16 cellular contexts compared by ENCODE assay signal in the genomic region with DNA sequence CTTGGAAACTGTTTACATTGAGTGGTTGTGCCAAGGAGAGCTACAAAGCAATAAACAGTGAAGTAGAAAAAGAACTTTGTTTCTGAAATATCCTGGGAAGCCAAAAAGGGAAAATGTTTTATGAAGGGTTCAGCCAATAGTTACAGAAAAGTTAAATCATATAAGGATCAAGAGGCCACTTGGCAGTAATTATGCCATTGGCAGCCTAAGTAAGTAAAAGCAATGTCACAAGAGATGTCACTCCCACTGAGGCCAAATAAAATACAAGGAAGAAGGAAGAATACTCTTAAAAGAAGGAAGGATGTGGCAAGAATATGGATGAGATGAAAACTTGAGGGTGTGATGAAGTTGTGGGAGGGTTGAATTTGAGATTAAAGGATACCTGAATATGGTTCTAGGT. TPM values are rescaled to one million over a fixed set of nuclear protein-coding genes. Genes with fewer than 3 reads are reported as not detected.
DNase-seq lines count a peak whose midpoint lies in the region; ATAC-seq lines count a peak whose summit lies in the region.
"Had no signal": no experiment of that assay in that cellular context is flagged by ENCODE, and none has a peak within 500 bp of the region (broad histone marks: within the 10 kb centered on the region; RNA-seq: fewer than 3 reads in every experiment).

No MANE protein-coding gene starts in this region.

- H3K9me3 Mint-ChIP-seq in activated CD4-positive, alpha-beta T cell treated with anti-CD3 and anti-CD28 coated beads, Interleukin-2, amount 10 ng/mL, durations not matched to agents 24 days and 14 days, result no peaks in the 10 kb centered on the region
- no peaks in the 10 kb centered on the region for H3K9me3 Mint-ChIP-seq in T-cell
- H3K9me3 Mint-ChIP-seq in central memory CD8-positive, alpha-beta T cell, result no peaks in the 10 kb centered on the region
- H3K9me3 Mint-ChIP-seq in stimulated activated effector memory CD8-positive, alpha-beta T cell treated with anti-CD3 and anti-CD28 coated beads, Interleukin-12 subunit alpha, Interleukin-12 subunit beta, amount 100 ng/mL, for 72 hours, result no peaks in the 10 kb centered on the region
- H3K9me3 Mint-ChIP-seq: H9 had no signal

- POLR2A ChIA-PET in T-cell (lab: Charles Lee), result interaction anchor here in 1 of 2 donors (0.6 kb wide), 1 partner anchor 1113 kb away, joined by 4 read pairs; no protein-coding TSS in a partner anchor

- no peak overlapping the region for H3K14ac ChIP-seq in trophoblast cell (ENCODE audit: low read length)

- intact Hi-C loops in activated CD4-positive, alpha-beta T cell treated with anti-CD3 and anti-CD28 coated beads, Interleukin-2, amount 10 ng/mL, durations not matched to agents 24 days and 14 days (cut with micrococcal nuclease), result no loop called here

- peak overlapping the region; percentile 17 for H3K27ac Mint-ChIP-seq in activated CD4-positive, alpha-beta T cell treated with anti-CD3 and anti-CD28 coated beads, Interleukin-2, amount 10 ng/mL, durations not matched to agents 24 days and 14 days
- peak overlapping the region; percentile 12 to 26 for H3K27ac Mint-ChIP-seq in T-cell
- peak overlapping the region; percentile 16 for H3K27ac Mint-ChIP-seq in central memory CD8-positive, alpha-beta T cell (ENCODE audit: low read depth)
- H3K27ac Mint-ChIP-seq in stimulated activated effector memory CD8-positive, alpha-beta T cell treated with anti-CD3 and anti-CD28 coated beads, Interleukin-12 subunit alpha, Interleukin-12 subunit beta, amount 100 ng/mL, for 72 hours, result peak overlapping the region; percentile 16
- H3K27ac Mint-ChIP-seq: H9 had no signal

- peaks cover 47% of the 10 kb centered on the region for H3K36me3 Mint-ChIP-seq in activated CD4-positive, alpha-beta T cell treated with anti-CD3 and anti-CD28 coated beads, Interleukin-2, amount 10 ng/mL, durations not matched to agents 24 days and 14 days (ENCODE audit: low read depth)
- peaks cover 59% of the 10 kb centered on the region for H3K36me3 Mint-ChIP-seq in T-cell
- H3K36me3 Mint-ChIP-seq in central memory CD8-positive, alpha-beta T cell (ENCODE audit: insufficient read depth), result peaks cover 53% of the 10 kb centered on the region
- peaks cover 100% of the 10 kb centered on the region for H3K36me3 Mint-ChIP-seq in stimulated activated effector memory CD8-positive, alpha-beta T cell treated with anti-CD3 and anti-CD28 coated beads, Interleukin-12 subunit alpha, Interleukin-12 subunit beta, amount 100 ng/mL, for 72 hours

- H3K4ac ChIP-seq in trophoblast cell (ENCODE audit: low read depth, low read length), result no peak overlapping the region

- no peak for DNase-seq in activated CD4-positive, alpha-beta T cell treated with anti-CD3 and anti-CD28 coated beads, Interleukin-2, amount 10 ng/mL, durations not matched to agents 24 days and 14 days
- no peak for DNase-seq in activated CD4-positive, alpha-beta T cell treated with anti-CD3 and anti-CD28 coated beads for 4 hours
- DNase-seq in T-cell (no peak), NCI-H526 (lab: John Stamatoyannopoulos, UW) (no peak), trophoblast cell (no peak), islet precursor cell (no peak)
- no peak for DNase-seq in central memory CD8-positive, alpha-beta T cell (ENCODE audit: low spot score in 2 of 2)
- no peak for DNase-seq in stimulated activated effector memory CD8-positive, alpha-beta T cell treated with anti-CD3 and anti-CD28 coated beads, Interleukin-12 subunit alpha, Interleukin-12 subunit beta, amount 100 ng/mL, for 72 hours (ENCODE audit: low spot score in 2 of 2)
- DNase-seq: AML-193, DMS153, DMS79 treated with DMSO at 0.1 percent for 48 hours, EL, GOT3, H9 had no signal

- no peak overlapping the region for H4K8ac ChIP-seq in trophoblast cell (ENCODE audit: low read depth, low read length)

- no peaks in the 10 kb centered on the region for H3K79me1 ChIP-seq in trophoblast cell (ENCODE audit: low read length)

- no peaks in the 10 kb centered on the region for H3K27me3 ChIP-seq in trophoblast cell (ENCODE audit: insufficient read depth, low read length)
- H3K27me3 ChIP-seq: BLaER1 had no signal

- H2AK5ac ChIP-seq in trophoblast cell (ENCODE audit: low read length), result no peak overlapping the region

- H2BK5ac ChIP-seq in trophoblast cell (ENCODE audit: low read depth, low read length, poor library complexity), result no peak overlapping the region

- H3K4me1 Mint-ChIP-seq in activated CD4-positive, alpha-beta T cell treated with anti-CD3 and anti-CD28 coated beads, Interleukin-2, amount 10 ng/mL, durations not matched to agents 24 days and 14 days, result peaks cover 2% of the 10 kb centered on the region
- H3K4me1 Mint-ChIP-seq in T-cell, result no peaks in the 10 kb centered on the region
- H3K4me1 Mint-ChIP-seq in central memory CD8-positive, alpha-beta T cell, result peaks cover 4% of the 10 kb centered on the region
- H3K4me1 Mint-ChIP-seq in stimulated activated effector memory CD8-positive, alpha-beta T cell treated with anti-CD3 and anti-CD28 coated beads, Interleukin-12 subunit alpha, Interleukin-12 subunit beta, amount 100 ng/mL, for 72 hours, result no peaks in the 10 kb centered on the region
- H3K4me1 Mint-ChIP-seq: H9 had no signal

- no peak overlapping the region for H3K4me3 ChIP-seq in trophoblast cell (ENCODE audit: low read depth, low read length)
- H3K4me3 ChIP-seq: BLaER1 had no signal

- no peak overlapping the region for H3K18ac ChIP-seq in trophoblast cell (ENCODE audit: low read length)

- no peaks in the 10 kb centered on the region for H3K4me1 ChIP-seq in trophoblast cell (ENCODE audit: control insufficient read depth in 1 of 2, insufficient read depth in 2 of 2, low read length in 2 of 2)
- H3K4me1 ChIP-seq: BLaER1 had no signal

- no peaks in the 10 kb centered on the region for H3K27me3 Mint-ChIP-seq in activated CD4-positive, alpha-beta T cell treated with anti-CD3 and anti-CD28 coated beads, Interleukin-2, amount 10 ng/mL, durations not matched to agents 24 days and 14 days
- H3K27me3 Mint-ChIP-seq in T-cell, result no peaks in the 10 kb centered on the region
- no peaks in the 10 kb centered on the region for H3K27me3 Mint-ChIP-seq in central memory CD8-positive, alpha-beta T cell

- H3K9me3 ChIP-seq in trophoblast cell (ENCODE audit: insufficient read depth, low read depth, low read length), result no peaks in the 10 kb centered on the region
- H3K9me3 ChIP-seq: BLaER1 had no signal

- H2BK12ac ChIP-seq in trophoblast cell (ENCODE audit: low read length), result no peak overlapping the region

- H3K79me2 ChIP-seq in trophoblast cell (ENCODE audit: control insufficient read depth, insufficient read depth, low read length, poor library complexity), result no peaks in the 10 kb centered on the region

- ATAC-seq in T-cell (replicated peaks in 1 of 4), result no peak
- no peak for ATAC-seq in central memory CD8-positive, alpha-beta T cell (replicated peaks; ENCODE audit: extremely low read depth, poor library complexity, severe bottlenecking)
- no peak for ATAC-seq in stimulated activated effector memory CD8-positive, alpha-beta T cell treated with anti-CD3 and anti-CD28 coated beads, Interleukin-12 subunit alpha, Interleukin-12 subunit beta, amount 100 ng/mL, for 72 hours

- H3K23ac ChIP-seq in trophoblast cell (ENCODE audit: low read length), result no peak overlapping the region

- no peak overlapping the region for H3K9ac ChIP-seq in trophoblast cell (ENCODE audit: low read length)
- H3K9ac ChIP-seq: BLaER1 had no signal

- peaks cover 5 to 9% of the 10 kb centered on the region in 2 experiments for H3K36me3 ChIP-seq in trophoblast cell (ENCODE audit: control insufficient read depth in 1 of 2, insufficient read depth in 2 of 2, low read length in 2 of 2)

- H4K12ac ChIP-seq in trophoblast cell (ENCODE audit: low read depth, low read length), result no peak overlapping the region

- no peak overlapping the region for H3K4me3 Mint-ChIP-seq in activated CD4-positive, alpha-beta T cell treated with anti-CD3 and anti-CD28 coated beads, Interleukin-2, amount 10 ng/mL, durations not matched to agents 24 days and 14 days
- H3K4me3 Mint-ChIP-seq in T-cell, result no peak overlapping the region
- H3K4me3 Mint-ChIP-seq in central memory CD8-positive, alpha-beta T cell, result no peak overlapping the region
- no peak overlapping the region for H3K4me3 Mint-ChIP-seq in stimulated activated effector memory CD8-positive, alpha-beta T cell treated with anti-CD3 and anti-CD28 coated beads, Interleukin-12 subunit alpha, Interleukin-12 subunit beta, amount 100 ng/mL, for 72 hours
- H3K4me3 Mint-ChIP-seq: H9 had no signal

- H2BK120ac ChIP-seq in trophoblast cell (ENCODE audit: insufficient read depth, low read length, poor library complexity), result no peak overlapping the region

- no peak overlapping the region for H2AFZ ChIP-seq in trophoblast cell (ENCODE audit: insufficient read depth, low read length, poor library complexity)

- no peak overlapping the region for H3K4me2 ChIP-seq in trophoblast cell (ENCODE audit: low read length)
- H3K4me2 ChIP-seq: BLaER1 had no signal

- no peak overlapping the region for H4K91ac ChIP-seq in trophoblast cell (ENCODE audit: low read depth, low read length)

- CTCF ChIA-PET in T-cell (lab: Charles Lee), result no interaction called here

- H3K27ac ChIP-seq in trophoblast cell (ENCODE audit: low read depth, low read length), result no peak overlapping the region
- H3K27ac ChIP-seq: 22Rv1, BLaER1 had no signal

RNA-seq across cellular contexts. Expression of a gene that starts 45.2 kb away (rescaled TPM):
- 23.6 and 28.3 TPM in 2 replicates for total RNA-seq in activated CD4-positive, alpha-beta T cell treated with anti-CD3 and anti-CD28 coated beads, Interleukin-2, amount 10 ng/mL, durations not matched to agents 24 days and 14 days
- 10 to 100 TPM; 21.0 to 44.1 (median 39.1) TPM for total RNA-seq in T-cell
- 14.7 and 14.8 TPM in 2 replicates for polyA plus RNA-seq in trophoblast cell (2013)
